ENCODE assay signal across 18 cellular contexts in genomic region chr7:32525839-32526238, GRCh38. TPM values are rescaled to one million over a fixed set of nuclear protein-coding genes. Genes with fewer than 3 reads are reported as not detected.
A peak's percentile ranks its signal among the peaks of the same experiment; 100 is the strongest.
DNase-seq lines count a peak whose midpoint lies in the region; ATAC-seq and TF ChIP-seq lines count a peak whose summit lies in the region.
"Had no signal": no experiment of that assay in that cellular context is flagged by ENCODE, and none has a peak within 500 bp of the region (broad histone marks: within the 10 kb centered on the region; RNA-seq: fewer than 3 reads in every experiment).

No MANE protein-coding gene starts in this region.

- no peaks in the 10 kb centered on the region for H3K27me3 Mint-ChIP-seq in activated T-cell treated with anti-CD3 and anti-CD28 coated beads, Interleukin-2, amount 50 U/mL, for 24 hours
- H3K27me3 Mint-ChIP-seq in WTC11 (ENCODE audit: low read depth): no peaks in the 10 kb centered on the region
- H3K27me3 Mint-ChIP-seq in glutamatergic neuron (ENCODE audit: unreplicated experiment): no peaks in the 10 kb centered on the region
- H3K27me3 Mint-ChIP-seq: CD8-positive, alpha-beta memory T cell had no signal

- no peak for DNase-seq in activated T-cell treated with anti-CD3 and anti-CD28 coated beads, Interleukin-2, amount 50 U/mL, for 24 hours
- no peak for DNase-seq in activated T-cell treated with anti-CD3 and anti-CD28 coated beads, Interleukin-2, amount 50 U/mL, for 1 hour
- DNase-seq in WTC11 (ENCODE audit: low spot score): no peak
- no peak for DNase-seq in glutamatergic neuron
- no peak for DNase-seq in medulla oblongata (ENCODE audit: extremely low spot score)
- DNase-seq: 8988T; AML-193; Caco-2; CD8-positive, alpha-beta memory T cell; DND-41; GDM1; GM23248; HCEC 1CT; HFFc6 had no signal

- H3K4me1 Mint-ChIP-seq in activated T-cell treated with anti-CD3 and anti-CD28 coated beads, Interleukin-2, amount 50 U/mL, for 24 hours (ENCODE audit: low read depth): peaks cover 43% of the 10 kb centered on the region
- H3K4me1 Mint-ChIP-seq in WTC11 (peaks cover 54% of the 10 kb centered on the region), glutamatergic neuron (ENCODE audit: low read depth, unreplicated experiment) (peaks cover 8% of the 10 kb centered on the region)

- H3K4me3 Mint-ChIP-seq in activated T-cell treated with anti-CD3 and anti-CD28 coated beads, Interleukin-2, amount 50 U/mL, for 24 hours: no peak overlapping the region
- H3K4me3 Mint-ChIP-seq in WTC11 (no peak overlapping the region), glutamatergic neuron (ENCODE audit: unreplicated experiment) (no peak overlapping the region)
- H3K4me3 Mint-ChIP-seq: CD8-positive, alpha-beta memory T cell; HFFc6 had no signal

- peak; percentile 59 for ATAC-seq in WTC11
- ATAC-seq in GM18511 (IDR thresholded peaks at IDR 0.05; ENCODE audit: unreplicated experiment): no peak
- no peak for ATAC-seq in HG03565 (IDR thresholded peaks at IDR 0.05; ENCODE audit: unreplicated experiment)

- CTCF ChIA-PET in WTC11 (lab: Charles Lee): no interaction called here

- no peaks in the 10 kb centered on the region for H3K36me3 ChIP-seq in parathyroid adenoma (ENCODE audit: control insufficient read depth, insufficient read depth, low read length)

- H3K4me1 ChIP-seq in parathyroid adenoma: peaks cover 10% of the 10 kb centered on the region
- H3K4me1 ChIP-seq: BLaER1, Caco-2 had no signal

- H3K9me3 ChIP-seq in parathyroid adenoma (ENCODE audit: control insufficient read depth, low read length): no peaks in the 10 kb centered on the region

- no peak overlapping the region for H3K4me2 ChIP-seq in parathyroid adenoma (ENCODE audit: low read length)
- H3K4me2 ChIP-seq: BLaER1 had no signal

- H3K9me3 Mint-ChIP-seq in activated T-cell treated with anti-CD3 and anti-CD28 coated beads, Interleukin-2, amount 50 U/mL, for 24 hours: peaks cover 6% of the 10 kb centered on the region
- H3K9me3 Mint-ChIP-seq in WTC11: peaks cover 23% of the 10 kb centered on the region
- peaks cover 10% of the 10 kb centered on the region for H3K9me3 Mint-ChIP-seq in glutamatergic neuron (ENCODE audit: unreplicated experiment)
- H3K9me3 Mint-ChIP-seq: CD8-positive, alpha-beta memory T cell had no signal

- H2AFZ ChIP-seq in parathyroid adenoma: no peak overlapping the region
- H2AFZ ChIP-seq: GM23248 had no signal

- H3K36me3 Mint-ChIP-seq in activated T-cell treated with anti-CD3 and anti-CD28 coated beads, Interleukin-2, amount 50 U/mL, for 24 hours (ENCODE audit: low read depth): peaks cover 50% of the 10 kb centered on the region
- peaks cover 27% of the 10 kb centered on the region for H3K36me3 Mint-ChIP-seq in WTC11
- H3K36me3 Mint-ChIP-seq in glutamatergic neuron (ENCODE audit: unreplicated experiment): peaks cover 19% of the 10 kb centered on the region

- no peaks in the 10 kb centered on the region for H3K27me3 ChIP-seq in parathyroid adenoma (ENCODE audit: control insufficient read depth, insufficient read depth, low read length)
- H3K27me3 ChIP-seq: BLaER1 had no signal

- peak overlapping the region; percentile 1 for H3K27ac ChIP-seq in parathyroid adenoma
- H3K27ac ChIP-seq: BLaER1, GM23248 had no signal

- POLR2A ChIA-PET in WTC11 (lab: Charles Lee): no interaction called here

- peak overlapping the region; percentile 18 for H3K27ac Mint-ChIP-seq in activated T-cell treated with anti-CD3 and anti-CD28 coated beads, Interleukin-2, amount 50 U/mL, for 24 hours
- peak overlapping the region; percentile 76 for H3K27ac Mint-ChIP-seq in WTC11
- H3K27ac Mint-ChIP-seq in glutamatergic neuron (ENCODE audit: unreplicated experiment): peak overlapping the region; percentile 59
- H3K27ac Mint-ChIP-seq: HFFc6 had no signal

- TF ChIP-seq CTCF in WTC11 (IDR thresholded peaks at IDR 0.05) (no peak), glutamatergic neuron (IDR thresholded peaks at IDR 0.05; ENCODE audit: partially characterized antibody, unreplicated experiment) (no peak), parathyroid adenoma (IDR thresholded peaks at IDR 0.05) (no peak)

- H3K79me2 ChIP-seq in parathyroid adenoma: peaks cover 27% of the 10 kb centered on the region

- no peak overlapping the region for H3K4me3 ChIP-seq in parathyroid adenoma (ENCODE audit: low read depth, low read length)
- H3K4me3 ChIP-seq: BLaER1, GM23248 had no signal

- no peak overlapping the region for H3K9ac ChIP-seq in parathyroid adenoma
- H3K9ac ChIP-seq: BLaER1, GM23248 had no signal

TF ChIP-seq in WTC11, 78 proteins besides CTCF, POLR2A, EP300 and RAD21 (continues in another document):
- TF ChIP-seq SOX15 (CRISPR knock-in tag; IDR thresholded peaks at IDR 0.05): no peak
- TF ChIP-seq ESRRA (CRISPR knock-in tag; IDR thresholded peaks at IDR 0.05; ENCODE audit: borderline replicate concordance): no peak
- no peak for TF ChIP-seq PREB (CRISPR knock-in tag; IDR thresholded peaks at IDR 0.05; ENCODE audit: borderline replicate concordance)
- no peak for TF ChIP-seq ZNF416 (CRISPR knock-in tag; IDR thresholded peaks at IDR 0.05)
- no peak for TF ChIP-seq ZBTB21 (CRISPR knock-in tag; IDR thresholded peaks at IDR 0.05; ENCODE audit: borderline replicate concordance)
- TF ChIP-seq NR3C1 (CRISPR knock-in tag; conservative IDR thresholded peaks at IDR 0.05; ENCODE audit: low read depth): no peak
- TF ChIP-seq GTF2I (CRISPR knock-in tag; conservative IDR thresholded peaks at IDR 0.05): no peak
- TF ChIP-seq E2F4 (CRISPR knock-in tag; IDR thresholded peaks at IDR 0.05; ENCODE audit: borderline replicate concordance, low read depth): no peak
- no peak for TF ChIP-seq ZMAT4 (CRISPR knock-in tag; IDR thresholded peaks at IDR 0.05)
- TF ChIP-seq ETV6 (CRISPR knock-in tag; IDR thresholded peaks at IDR 0.05): no peak
- no peak for TF ChIP-seq ATF2 (CRISPR knock-in tag; IDR thresholded peaks at IDR 0.05; ENCODE audit: borderline replicate concordance, low read depth)
- no peak for TF ChIP-seq E2F5 (CRISPR knock-in tag; IDR thresholded peaks at IDR 0.05)
- TF ChIP-seq ZSCAN18 (CRISPR knock-in tag; IDR thresholded peaks at IDR 0.05): no peak
- no peak for TF ChIP-seq ZNF396 (CRISPR knock-in tag; IDR thresholded peaks at IDR 0.05; ENCODE audit: borderline replicate concordance)
- TF ChIP-seq FOXJ3 (CRISPR knock-in tag; IDR thresholded peaks at IDR 0.05; ENCODE audit: borderline replicate concordance): no peak

RNA-seq across cellular contexts. Expression of gene AVL9, which starts 30.6 kb away (rescaled TPM):
- total RNA-seq in WTC11 (2021) (52.7 to 55.6 TPM (median 53.2 TPM) in 3 replicates), glutamatergic neuron (ENCODE audit: unreplicated experiment) (46.8 TPM)

RNA-seq across cellular contexts. Expression of gene LSM5, which starts 35.7 kb away (rescaled TPM):
- total RNA-seq in WTC11 (2021) (89.3 to 96.1 TPM (median 89.5 TPM) in 3 replicates), glutamatergic neuron (ENCODE audit: unreplicated experiment) (46.6 TPM)

Comparison
In these comparisons a context has a peak if more than half of its experiments do, and no peak if none do; other contexts are left out.
1. H3K27ac Mint-ChIP-seq: peak in every context shown above with its lines; median percentile 76 in WTC11; 59 in glutamatergic neuron; 18 in activated T-cell treated with anti-CD3 and anti-CD28 coated beads, Interleukin-2, amount 50 U/mL, for 24 hours.